ENCODE assay signal across 26 cellular contexts in the genomic region with DNA sequence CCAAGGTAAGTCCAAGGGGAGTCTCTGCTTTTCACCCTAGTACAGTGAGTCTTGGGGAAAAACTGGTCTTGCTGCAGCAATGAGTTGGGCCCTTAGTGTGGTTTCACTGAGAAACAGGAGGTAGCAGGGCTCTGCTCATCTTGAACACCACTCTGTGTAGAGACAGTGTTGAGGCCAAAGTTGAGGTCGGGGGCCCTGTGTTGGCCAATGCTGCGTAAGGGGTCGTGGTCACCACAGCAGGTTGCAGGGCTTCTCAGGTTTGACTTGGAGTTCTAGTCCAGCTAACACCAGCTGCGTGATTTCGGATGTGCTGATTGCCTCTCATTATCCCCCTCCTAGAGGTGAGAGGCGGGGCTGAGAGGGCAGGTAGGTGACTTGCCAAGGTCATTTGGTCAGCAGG.
"Had no signal": no experiment of that assay in that cellular context is flagged by ENCODE, and none has a peak within 500 bp of the region (broad histone marks: within the 10 kb centered on the region; RNA-seq: fewer than 3 reads in every experiment).

No MANE protein-coding gene starts in this region.

- H3K27me3 ChIP-seq: brain microvascular endothelial cell, cardiac muscle cell had no signal

- H3K4me3 ChIP-seq: cardiac muscle cell had no signal

- H3K27ac Mint-ChIP-seq: activated naive CD4-positive, alpha-beta T cell treated with anti-CD3 and anti-CD28 coated beads for 36 hours; activated naive CD8-positive, alpha-beta T cell treated with anti-CD3 and anti-CD28 coated beads for 36 hours; WTC11 had no signal

- H3K27ac ChIP-seq: brain microvascular endothelial cell, cardiac muscle cell had no signal

- ATAC-seq: activated CD8-positive, alpha-beta T cell treated with anti-CD3 and anti-CD28 coated beads, Interleukin-2, amount 10 ng/mL, durations not matched to agents 7 days and 5 days; WTC11 had no signal

- H3K27me3 Mint-ChIP-seq: activated naive CD8-positive, alpha-beta T cell treated with anti-CD3 and anti-CD28 coated beads for 36 hours had no signal

- H3K4me3 Mint-ChIP-seq: activated CD8-positive, alpha-beta T cell treated with anti-CD3 and anti-CD28 coated beads, Interleukin-2, amount 10 ng/mL, durations not matched to agents 7 days and 5 days; activated naive CD4-positive, alpha-beta T cell treated with anti-CD3 and anti-CD28 coated beads for 36 hours; activated naive CD8-positive, alpha-beta T cell treated with anti-CD3 and anti-CD28 coated beads for 36 hours; T-helper 1 cell treated with Interleukin-12 subunit alpha and Interleukin-12 subunit beta and Interleukin-4 antibody, amounts not matched to agents 30 μg/mL and 1 μg/mL, for 36 hours; WTC11 had no signal

- DNase-seq: activated CD4-positive, alpha-beta T cell treated with anti-CD3 and anti-CD28 coated beads for 48 hours; activated CD4-positive, alpha-beta T cell treated with anti-CD3 and anti-CD28 coated beads, Interleukin-2, amount 50 U/mL, for 4 hours; activated CD4-positive, CD25-positive, alpha-beta regulatory T cell treated with anti-CD3 and anti-CD28 coated beads, Interleukin-2, amount 50 U/mL, for 72 hours; activated CD8-positive, alpha-beta memory T cell treated with anti-CD3 and anti-CD28 coated beads, Interleukin-2, amount 50 U/mL, for 48 hours; activated CD8-positive, alpha-beta T cell treated with anti-CD3 and anti-CD28 coated beads, Interleukin-2, amount 10 ng/mL, durations not matched to agents 7 days and 5 days; activated effector memory CD4-positive, alpha-beta T cell treated with Interleukin-2 at 50 U/mL for 16 hours; activated naive CD4-positive, alpha-beta T cell treated with anti-CD3 and anti-CD28 coated beads for 36 hours; activated naive CD8-positive, alpha-beta T cell treated with anti-CD3 and anti-CD28 coated beads for 36 hours; activated T-cell treated with anti-CD3 and anti-CD28 coated beads, Interleukin-2, amount 50 U/mL, for 1 hour; brain microvascular endothelial cell; cerebellar nuclear complex; KG1; NCI-H1048; NCI-H146; NCI-H2029; NCI-H2107; NCI-H345; NCI-H510A; NCI-H526 treated with DMSO at 0.1 percent for 48 hours; NCI-H82; SHP77 treated with DMSO at 0.1 percent for 48 hours; T-helper 9 cell had no signal

- FAIRE-seq: RCC 7860 had no signal

- H3K36me3 ChIP-seq: brain microvascular endothelial cell, cardiac muscle cell had no signal
